Comparison of ENCODE assay signal across 1 cellular context in genomic region chr19:46288896-46289588, GRCh38.
TF ChIP-seq lines count a peak whose summit lies in the region.

No MANE protein-coding gene starts in this region.

TF ChIP-seq in K562, 482 proteins besides CTCF, POLR2A, EP300 and RAD21 (continued from another document):
- TF ChIP-seq ARHGAP35 (IDR thresholded peaks at IDR 0.05; ENCODE audit: partially characterized antibody) (no peak), ASH1L (IDR thresholded peaks at IDR 0.05; ENCODE audit: borderline replicate concordance, low read depth, partially characterized antibody) (no peak), ATF3 (IDR thresholded peaks at IDR 0.05) (peak; percentile 68), ATF3 (CRISPR knock-in tag; conservative IDR thresholded peaks at IDR 0.05) (no peak), CAMTA2 (CRISPR knock-in tag; conservative IDR thresholded peaks at IDR 0.05) (no peak), FOXA1 (IDR thresholded peaks at IDR 0.05; ENCODE audit: borderline replicate concordance) (no peak)
TF ChIP-seq in K562: peak in this region for 17.
